In the genomic region with DNA sequence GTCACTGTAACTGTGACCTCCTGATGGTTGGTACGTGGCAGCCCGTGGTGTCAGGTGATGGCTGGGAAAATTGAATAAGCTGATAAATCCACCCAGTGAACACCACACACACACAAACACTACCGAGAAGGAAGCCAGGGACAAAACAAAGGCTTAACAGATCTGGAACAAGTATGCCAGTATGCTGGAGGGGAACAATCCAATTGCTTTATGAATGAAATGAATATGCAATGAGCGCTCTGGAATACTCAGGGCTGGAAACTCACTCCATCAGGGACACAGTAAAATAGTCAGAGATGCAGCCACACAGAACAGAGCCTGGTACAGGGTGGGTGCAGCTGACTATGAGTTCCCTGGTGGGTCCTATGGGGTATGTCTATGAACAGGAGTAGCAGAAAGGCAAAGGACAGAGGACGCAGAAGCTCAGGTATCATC, we compare ENCODE assay signal across 17 cellular contexts. TPM values are rescaled to one million over a fixed set of nuclear protein-coding genes. Genes with fewer than 3 reads are reported as not detected.
A peak's percentile ranks its signal among the peaks of the same experiment; 100 is the strongest.
DNase-seq lines count a peak whose midpoint lies in the region; ATAC-seq, FAIRE-seq and TF ChIP-seq lines count a peak whose summit lies in the region.
"Had no signal": no experiment of that assay in that cellular context is flagged by ENCODE, and none has a peak within 500 bp of the region (broad histone marks: within the 10 kb centered on the region; RNA-seq: fewer than 3 reads in every experiment).

No MANE protein-coding gene starts in this region.

- H3K4me3 Mint-ChIP-seq in activated T-cell treated with anti-CD3 and anti-CD28 coated beads, Interleukin-2, amount 50 U/mL, for 24 hours = no peak overlapping the region

- H3K4me1 ChIP-seq in stomach = no peaks in the 10 kb centered on the region
- H3K4me1 ChIP-seq: pancreas had no signal

- H3K4me3 ChIP-seq in stomach = no peak overlapping the region
- H3K4me3 ChIP-seq: pancreas had no signal

- no peaks in the 10 kb centered on the region for H3K27me3 Mint-ChIP-seq in activated T-cell treated with anti-CD3 and anti-CD28 coated beads, Interleukin-2, amount 50 U/mL, for 24 hours

- 79 to 83% (median 81%) methylated on average over 5 of the region's 5 CpGs for WGBS in stomach, 5 donors

- intact Hi-C loops in stomach (cut with DNase I; ENCODE audit: low total_unique reads) = no loop called here

- no peak for TF ChIP-seq POLR2A in stomach (IDR thresholded peaks at IDR 0.05)

- H3K9me3 ChIP-seq in stomach = no peaks in the 10 kb centered on the region
- H3K9me3 ChIP-seq: pancreas had no signal

- H3K9me3 Mint-ChIP-seq in activated T-cell treated with anti-CD3 and anti-CD28 coated beads, Interleukin-2, amount 50 U/mL, for 24 hours = no peaks in the 10 kb centered on the region

- H3K27ac Mint-ChIP-seq in activated T-cell treated with anti-CD3 and anti-CD28 coated beads, Interleukin-2, amount 50 U/mL, for 24 hours = peak overlapping the region; percentile 47

- no peak for TF ChIP-seq CTCF in stomach (IDR thresholded peaks at IDR 0.05)
- TF ChIP-seq CTCF in D721Med (IDR thresholded peaks at IDR 0.05; ENCODE audit: insufficient read depth, missing control alignments) = no peak

- peak; percentile 15 for ATAC-seq in HG03520 (IDR thresholded peaks at IDR 0.05; ENCODE audit: unreplicated experiment)
- ATAC-seq: pancreas had no signal

- peaks cover 27 to 93% (median 87%) of the 10 kb centered on the region in 4 donors for H3K36me3 ChIP-seq in stomach

- no peaks in the 10 kb centered on the region for H3K27me3 ChIP-seq in stomach
- H3K27me3 ChIP-seq: pancreas had no signal

- TF ChIP-seq EP300 in stomach (IDR thresholded peaks at IDR 0.05) = no peak

- peak; percentile 97 for FAIRE-seq in frontal cortex (lab: Jason Lieb, UNC)
- FAIRE-seq in D721Med (lab: Jason Lieb, UNC) = no peak
- FAIRE-seq: keratinocyte, pancreas, RCC 7860, TTC549 had no signal

- peaks cover 17% of the 10 kb centered on the region for H3K4me1 Mint-ChIP-seq in activated T-cell treated with anti-CD3 and anti-CD28 coated beads, Interleukin-2, amount 50 U/mL, for 24 hours (ENCODE audit: low read depth)

- peak overlapping the region; percentile 99 for H3K27ac ChIP-seq in temporal lobe (ENCODE audit: low read depth, low read length)
- H3K27ac ChIP-seq in stomach = no peak overlapping the region
- H3K27ac ChIP-seq: pancreas had no signal

- peaks cover 76% of the 10 kb centered on the region for H3K36me3 Mint-ChIP-seq in activated T-cell treated with anti-CD3 and anti-CD28 coated beads, Interleukin-2, amount 50 U/mL, for 24 hours (ENCODE audit: low read depth)

- no peak for DNase-seq in activated T-cell treated with anti-CD3 and anti-CD28 coated beads, Interleukin-2, amount 50 U/mL, for 24 hours
- no peak for DNase-seq in activated T-cell treated with anti-CD3 and anti-CD28 coated beads, Interleukin-2, amount 50 U/mL, for 1 hour
- peak; percentile 30 to 41 for DNase-seq in frontal cortex (ENCODE audit: low spot score in 2 of 2)
- DNase-seq in NCI-H1694 (lab: John Stamatoyannopoulos, UW) = no peak
- DNase-seq in stomach = no peak
- DNase-seq in D721Med (ENCODE audit: insufficient read length, low spot score) = no peak
- DNase-seq: activated T-cell treated with anti-CD3 and anti-CD28 coated beads, Interleukin-2, amount 50 U/mL, for 48 hours; cerebellar nuclear complex; GOT3; NCI-H226; pancreas; stimulated activated CD4-positive, alpha-beta T cell treated with anti-CD3 and anti-CD28 coated beads, Interleukin-1b, Interleukin-23, amount 100 ng/mL, for 48 hours had no signal

RNA-seq across cellular contexts. Expression of a gene that starts 16.7 kb away (rescaled TPM):
- 73.0 TPM for total RNA-seq in frontal cortex
- total RNA-seq in temporal lobe = 52.1 TPM
- 10 to 100 TPM in 3 of 5 donors, 1 to 10 TPM in 2; 5.8 to 38.9 (median 21.4) TPM for total RNA-seq in stomach
- 1 to 10 TPM; 5.4 to 8.2 (median 8.1) TPM for polyA plus RNA-seq in stomach

Comparison
In these comparisons a context has a peak if more than half of its experiments do, and no peak if none do; other contexts are left out.
1. DNase-seq: peak in frontal cortex (2 of 2); none in activated T-cell treated with anti-CD3 and anti-CD28 coated beads, Interleukin-2, amount 50 U/mL, for 24 hours (single experiment), activated T-cell treated with anti-CD3 and anti-CD28 coated beads, Interleukin-2, amount 50 U/mL, for 1 hour (single experiment), NCI-H1694 (single experiment), stomach (single experiment) and D721Med (single experiment).